ENCODE assay signal across 1 cellular context in the genomic region with DNA sequence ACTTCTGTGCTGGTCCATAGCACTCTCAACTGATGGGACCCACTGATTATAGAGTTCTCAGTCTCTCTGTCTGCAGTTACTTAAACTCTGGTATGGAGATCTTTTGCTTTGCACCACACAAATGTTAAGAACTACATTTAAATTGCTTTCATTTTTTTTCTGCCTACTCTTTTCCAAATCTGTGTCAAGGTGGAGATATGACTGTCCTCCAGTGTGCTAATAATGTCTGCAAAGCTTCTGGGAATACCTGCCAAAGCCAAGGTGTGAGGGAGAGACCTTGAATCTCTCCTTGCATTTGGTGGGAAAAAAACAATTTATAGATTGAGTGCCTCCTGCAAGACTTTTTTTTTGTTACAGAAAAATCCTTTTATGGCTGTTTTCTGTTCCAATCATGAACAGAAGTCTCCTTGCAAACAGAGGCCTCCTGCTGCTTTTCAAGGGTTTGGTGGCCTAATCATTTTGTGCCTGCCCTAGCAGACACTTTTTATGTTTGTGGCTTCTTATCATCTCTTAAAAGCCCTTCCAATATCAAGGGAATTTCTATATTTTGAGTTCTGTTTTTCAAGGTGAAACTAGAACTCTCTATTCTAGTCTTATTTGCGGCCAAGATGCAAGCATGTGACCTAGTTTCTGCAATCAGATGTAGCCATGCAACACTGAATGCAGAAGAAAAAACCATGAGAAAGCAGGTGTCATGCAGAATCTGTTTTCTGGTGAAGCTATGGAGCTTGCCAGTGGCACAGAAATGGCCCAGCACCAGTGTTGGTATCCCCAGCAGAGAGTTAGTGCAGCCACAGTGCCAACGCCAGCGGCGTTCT.
TF ChIP-seq lines count a peak whose summit lies in the region.

No MANE protein-coding gene starts in this region.

TF ChIP-seq in K562, 482 proteins besides CTCF, POLR2A, EP300 and RAD21 (continued from another document):
- TF ChIP-seq, protein P1, sequence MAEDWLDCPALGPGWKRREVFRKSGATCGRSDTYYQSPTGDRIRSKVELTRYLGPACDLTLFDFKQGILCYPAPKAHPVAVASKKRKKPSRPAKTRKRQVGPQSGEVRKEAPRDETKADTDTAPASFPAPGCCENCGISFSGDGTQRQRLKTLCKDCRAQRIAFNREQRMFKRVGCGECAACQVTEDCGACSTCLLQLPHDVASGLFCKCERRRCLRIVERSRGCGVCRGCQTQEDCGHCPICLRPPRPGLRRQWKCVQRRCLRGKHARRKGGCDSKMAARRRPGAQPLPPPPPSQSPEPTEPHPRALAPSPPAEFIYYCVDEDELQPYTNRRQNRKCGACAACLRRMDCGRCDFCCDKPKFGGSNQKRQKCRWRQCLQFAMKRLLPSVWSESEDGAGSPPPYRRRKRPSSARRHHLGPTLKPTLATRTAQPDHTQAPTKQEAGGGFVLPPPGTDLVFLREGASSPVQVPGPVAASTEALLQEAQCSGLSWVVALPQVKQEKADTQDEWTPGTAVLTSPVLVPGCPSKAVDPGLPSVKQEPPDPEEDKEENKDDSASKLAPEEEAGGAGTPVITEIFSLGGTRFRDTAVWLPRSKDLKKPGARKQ (CRISPR knock-in tag; IDR thresholded peaks at IDR 0.05): no peak
- TF ChIP-seq, protein P2, sequence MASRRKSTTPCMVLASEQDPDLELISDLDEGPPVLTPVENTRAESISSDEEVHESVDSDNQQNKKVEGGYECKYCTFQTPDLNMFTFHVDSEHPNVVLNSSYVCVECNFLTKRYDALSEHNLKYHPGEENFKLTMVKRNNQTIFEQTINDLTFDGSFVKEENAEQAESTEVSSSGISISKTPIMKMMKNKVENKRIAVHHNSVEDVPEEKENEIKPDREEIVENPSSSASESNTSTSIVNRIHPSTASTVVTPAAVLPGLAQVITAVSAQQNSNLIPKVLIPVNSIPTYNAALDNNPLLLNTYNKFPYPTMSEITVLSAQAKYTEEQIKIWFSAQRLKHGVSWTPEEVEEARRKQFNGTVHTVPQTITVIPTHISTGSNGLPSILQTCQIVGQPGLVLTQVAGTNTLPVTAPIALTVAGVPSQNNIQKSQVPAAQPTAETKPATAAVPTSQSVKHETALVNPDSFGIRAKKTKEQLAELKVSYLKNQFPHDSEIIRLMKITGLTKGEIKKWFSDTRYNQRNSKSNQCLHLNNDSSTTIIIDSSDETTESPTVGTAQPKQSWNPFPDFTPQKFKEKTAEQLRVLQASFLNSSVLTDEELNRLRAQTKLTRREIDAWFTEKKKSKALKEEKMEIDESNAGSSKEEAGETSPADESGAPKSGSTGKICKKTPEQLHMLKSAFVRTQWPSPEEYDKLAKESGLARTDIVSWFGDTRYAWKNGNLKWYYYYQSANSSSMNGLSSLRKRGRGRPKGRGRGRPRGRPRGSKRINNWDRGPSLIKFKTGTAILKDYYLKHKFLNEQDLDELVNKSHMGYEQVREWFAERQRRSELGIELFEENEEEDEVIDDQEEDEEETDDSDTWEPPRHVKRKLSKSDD (conservative IDR thresholded peaks at IDR 0.05; ENCODE audit: low read length): no peak
- TF ChIP-seq TAL1 (IDR thresholded peaks at IDR 0.05): peak; percentile 42; the same call in 1 of the 2 replicates
- TF ChIP-seq PHF8 (IDR thresholded peaks at IDR 0.05; ENCODE audit: borderline replicate concordance, low read length): no peak
- TF ChIP-seq ZNF551 (CRISPR knock-in tag; IDR thresholded peaks at IDR 0.05): no peak
- TF ChIP-seq WHSC1 (IDR thresholded peaks at IDR 0.05; ENCODE audit: low read length): no peak
- no peak for TF ChIP-seq LEF1 (IDR thresholded peaks at IDR 0.05)
- no peak for TF ChIP-seq FOXA3 (CRISPR knock-in tag; conservative IDR thresholded peaks at IDR 0.05 in 1 of 2, IDR thresholded peaks at IDR 0.05 in 1 of 2)
- no peak for TF ChIP-seq ZNF668 (CRISPR knock-in tag; IDR thresholded peaks at IDR 0.05)
- no peak for TF ChIP-seq NFIC (IDR thresholded peaks at IDR 0.05)
- no peak for TF ChIP-seq ZNF124 (CRISPR knock-in tag; IDR thresholded peaks at IDR 0.05)
- TF ChIP-seq MTA2 (IDR thresholded peaks at IDR 0.05; ENCODE audit: low read depth): no peak
- TF ChIP-seq, protein P3, sequence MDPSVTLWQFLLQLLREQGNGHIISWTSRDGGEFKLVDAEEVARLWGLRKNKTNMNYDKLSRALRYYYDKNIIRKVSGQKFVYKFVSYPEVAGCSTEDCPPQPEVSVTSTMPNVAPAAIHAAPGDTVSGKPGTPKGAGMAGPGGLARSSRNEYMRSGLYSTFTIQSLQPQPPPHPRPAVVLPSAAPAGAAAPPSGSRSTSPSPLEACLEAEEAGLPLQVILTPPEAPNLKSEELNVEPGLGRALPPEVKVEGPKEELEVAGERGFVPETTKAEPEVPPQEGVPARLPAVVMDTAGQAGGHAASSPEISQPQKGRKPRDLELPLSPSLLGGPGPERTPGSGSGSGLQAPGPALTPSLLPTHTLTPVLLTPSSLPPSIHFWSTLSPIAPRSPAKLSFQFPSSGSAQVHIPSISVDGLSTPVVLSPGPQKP (CRISPR knock-in tag; IDR thresholded peaks at IDR 0.05): no peak
- no peak for TF ChIP-seq ELF4 (CRISPR knock-in tag; IDR thresholded peaks at IDR 0.05)
- no peak for TF ChIP-seq CREM (IDR thresholded peaks at IDR 0.05; ENCODE audit: low read depth)
- no peak for TF ChIP-seq SRSF7 (optimal IDR thresholded peaks at IDR 0.05; ENCODE audit: low read depth, low read length)
- no peak for TF ChIP-seq ZNF311 (CRISPR knock-in tag; IDR thresholded peaks at IDR 0.05)
- TF ChIP-seq, protein P4, sequence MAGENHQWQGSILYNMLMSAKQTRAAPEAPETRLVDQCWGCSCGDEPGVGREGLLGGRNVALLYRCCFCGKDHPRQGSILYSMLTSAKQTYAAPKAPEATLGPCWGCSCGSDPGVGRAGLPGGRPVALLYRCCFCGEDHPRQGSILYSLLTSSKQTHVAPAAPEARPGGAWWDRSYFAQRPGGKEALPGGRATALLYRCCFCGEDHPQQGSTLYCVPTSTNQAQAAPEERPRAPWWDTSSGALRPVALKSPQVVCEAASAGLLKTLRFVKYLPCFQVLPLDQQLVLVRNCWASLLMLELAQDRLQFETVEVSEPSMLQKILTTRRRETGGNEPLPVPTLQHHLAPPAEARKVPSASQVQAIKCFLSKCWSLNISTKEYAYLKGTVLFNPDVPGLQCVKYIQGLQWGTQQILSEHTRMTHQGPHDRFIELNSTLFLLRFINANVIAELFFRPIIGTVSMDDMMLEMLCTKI (IDR thresholded peaks at IDR 0.05; ENCODE audit: partially characterized antibody): no peak
- TF ChIP-seq NFIX (CRISPR knock-in tag; IDR thresholded peaks at IDR 0.05; ENCODE audit: low read depth): no peak
- peak; percentile 80 for TF ChIP-seq TEAD4 (IDR thresholded peaks at IDR 0.05; ENCODE audit: low read length)
- TF ChIP-seq TEAD4 (CRISPR knock-in tag; IDR thresholded peaks at IDR 0.05; ENCODE audit: borderline replicate concordance): no peak
- TF ChIP-seq TEAD1 (CRISPR knock-in tag; IDR thresholded peaks at IDR 0.05): no peak
- TF ChIP-seq ZNF239 (CRISPR knock-in tag; IDR thresholded peaks at IDR 0.05): no peak
- no peak for TF ChIP-seq ZFX (CRISPR knock-in tag; IDR thresholded peaks at IDR 0.05)
- TF ChIP-seq PML (IDR thresholded peaks at IDR 0.05; ENCODE audit: low read length): no peak
- TF ChIP-seq, protein P5, sequence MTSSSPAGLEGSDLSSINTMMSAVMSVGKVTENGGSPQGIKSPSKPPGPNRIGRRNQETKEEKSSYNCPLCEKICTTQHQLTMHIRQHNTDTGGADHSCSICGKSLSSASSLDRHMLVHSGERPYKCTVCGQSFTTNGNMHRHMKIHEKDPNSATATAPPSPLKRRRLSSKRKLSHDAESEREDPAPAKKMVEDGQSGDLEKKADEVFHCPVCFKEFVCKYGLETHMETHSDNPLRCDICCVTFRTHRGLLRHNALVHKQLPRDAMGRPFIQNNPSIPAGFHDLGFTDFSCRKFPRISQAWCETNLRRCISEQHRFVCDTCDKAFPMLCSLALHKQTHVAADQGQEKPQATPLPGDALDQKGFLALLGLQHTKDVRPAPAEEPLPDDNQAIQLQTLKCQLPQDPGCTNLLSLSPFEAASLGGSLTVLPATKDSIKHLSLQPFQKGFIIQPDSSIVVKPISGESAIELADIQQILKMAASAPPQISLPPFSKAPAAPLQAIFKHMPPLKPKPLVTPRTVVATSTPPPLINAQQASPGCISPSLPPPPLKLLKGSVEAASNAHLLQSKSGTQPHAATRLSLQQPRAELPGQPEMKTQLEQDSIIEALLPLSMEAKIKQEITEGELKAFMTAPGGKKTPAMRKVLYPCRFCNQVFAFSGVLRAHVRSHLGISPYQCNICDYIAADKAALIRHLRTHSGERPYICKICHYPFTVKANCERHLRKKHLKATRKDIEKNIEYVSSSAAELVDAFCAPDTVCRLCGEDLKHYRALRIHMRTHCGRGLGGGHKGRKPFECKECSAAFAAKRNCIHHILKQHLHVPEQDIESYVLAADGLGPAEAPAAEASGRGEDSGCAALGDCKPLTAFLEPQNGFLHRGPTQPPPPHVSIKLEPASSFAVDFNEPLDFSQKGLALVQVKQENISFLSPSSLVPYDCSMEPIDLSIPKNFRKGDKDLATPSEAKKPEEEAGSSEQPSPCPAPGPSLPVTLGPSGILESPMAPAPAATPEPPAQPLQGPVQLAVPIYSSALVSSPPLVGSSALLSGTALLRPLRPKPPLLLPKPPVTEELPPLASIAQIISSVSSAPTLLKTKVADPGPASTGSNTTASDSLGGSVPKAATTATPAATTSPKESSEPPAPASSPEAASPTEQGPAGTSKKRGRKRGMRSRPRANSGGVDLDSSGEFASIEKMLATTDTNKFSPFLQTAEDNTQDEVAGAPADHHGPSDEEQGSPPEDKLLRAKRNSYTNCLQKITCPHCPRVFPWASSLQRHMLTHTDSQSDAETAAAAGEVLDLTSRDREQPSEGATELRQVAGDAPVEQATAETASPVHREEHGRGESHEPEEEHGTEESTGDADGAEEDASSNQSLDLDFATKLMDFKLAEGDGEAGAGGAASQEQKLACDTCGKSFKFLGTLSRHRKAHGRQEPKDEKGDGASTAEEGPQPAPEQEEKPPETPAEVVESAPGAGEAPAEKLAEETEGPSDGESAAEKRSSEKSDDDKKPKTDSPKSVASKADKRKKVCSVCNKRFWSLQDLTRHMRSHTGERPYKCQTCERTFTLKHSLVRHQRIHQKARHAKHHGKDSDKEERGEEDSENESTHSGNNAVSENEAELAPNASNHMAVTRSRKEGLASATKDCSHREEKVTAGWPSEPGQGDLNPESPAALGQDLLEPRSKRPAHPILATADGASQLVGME (CRISPR knock-in tag; IDR thresholded peaks at IDR 0.05): no peak
- TF ChIP-seq, protein P6, sequence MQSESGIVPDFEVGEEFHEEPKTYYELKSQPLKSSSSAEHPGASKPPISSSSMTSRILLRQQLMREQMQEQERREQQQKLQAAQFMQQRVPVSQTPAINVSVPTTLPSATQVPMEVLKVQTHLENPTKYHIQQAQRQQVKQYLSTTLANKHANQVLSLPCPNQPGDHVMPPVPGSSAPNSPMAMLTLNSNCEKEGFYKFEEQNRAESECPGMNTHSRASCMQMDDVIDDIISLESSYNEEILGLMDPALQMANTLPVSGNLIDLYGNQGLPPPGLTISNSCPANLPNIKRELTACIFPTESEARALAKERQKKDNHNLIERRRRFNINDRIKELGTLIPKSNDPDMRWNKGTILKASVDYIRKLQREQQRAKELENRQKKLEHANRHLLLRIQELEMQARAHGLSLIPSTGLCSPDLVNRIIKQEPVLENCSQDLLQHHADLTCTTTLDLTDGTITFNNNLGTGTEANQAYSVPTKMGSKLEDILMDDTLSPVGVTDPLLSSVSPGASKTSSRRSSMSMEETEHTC (IDR thresholded peaks at IDR 0.05): no peak
